In the genomic region with DNA sequence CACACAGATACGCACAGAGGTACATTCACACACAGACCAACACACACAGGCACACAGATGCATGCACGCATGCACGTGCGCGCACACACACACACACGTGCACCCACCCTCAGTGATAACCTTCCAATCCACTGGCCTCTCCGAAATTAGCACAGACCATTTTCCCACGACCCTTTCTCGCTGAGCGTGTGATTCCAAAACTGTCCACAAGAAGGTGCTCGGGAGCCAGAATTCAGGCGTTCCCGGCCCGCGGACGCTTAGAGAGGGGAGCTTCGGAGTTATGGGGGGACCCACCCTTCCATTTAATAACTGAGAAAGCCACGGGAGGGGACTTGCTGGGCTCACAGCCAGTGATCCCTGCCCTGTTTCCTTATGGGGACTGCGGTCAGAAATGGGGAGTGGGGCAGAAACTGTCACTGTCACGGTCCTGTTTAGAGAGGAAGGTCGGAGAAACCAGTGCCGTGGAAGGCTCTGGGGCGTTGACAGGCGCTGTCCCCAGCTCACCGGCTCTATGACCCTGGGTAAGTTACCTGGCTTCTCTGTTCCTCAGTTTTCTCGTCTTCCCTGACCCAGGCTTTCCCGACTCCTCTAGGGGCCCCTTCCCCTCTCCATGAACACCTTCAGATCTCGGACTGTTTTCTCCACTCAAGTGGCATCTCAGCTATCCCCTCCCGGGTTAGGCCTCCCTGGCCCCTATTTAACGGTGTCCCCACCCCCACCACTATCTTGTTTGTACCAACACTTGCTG, we compare ENCODE assay signal across 8 cellular contexts. TPM values are rescaled to one million over a fixed set of nuclear protein-coding genes. Genes with fewer than 3 reads are reported as not detected.
DNase-seq lines count a peak whose midpoint lies in the region; ATAC-seq and TF ChIP-seq lines count a peak whose summit lies in the region.

No MANE protein-coding gene starts in this region.

- H3K9me3 ChIP-seq in tibial nerve: no peaks in the 10 kb centered on the region

- no peak for TF ChIP-seq EP300 in tibial nerve (IDR thresholded peaks at IDR 0.05)

- in situ Hi-C loops in KBM-7 (cut with MboI; ENCODE audit: low pct_unique_long_range_greater_than_20kb, low sequenced_read_pairs): loop anchor here (25.0 kb wide), 1 partner anchor 409 kb away; no protein-coding TSS in a partner anchor

- H3K27ac ChIP-seq in tibial nerve: peak overlapping the region in 3 of 4 donors; percentile 62 to 76 (median 72)

- peak; percentile 54 for ATAC-seq in GM21529 (IDR thresholded peaks at IDR 0.05; ENCODE audit: unreplicated experiment)
- peak; percentile 82 for ATAC-seq in SK-N-SH treated with all-trans-retinoic acid at 6 μM for 48 hours

- TF ChIP-seq CTCF in tibial nerve (IDR thresholded peaks at IDR 0.05): peak; percentile 85 to 96 (median 88)

- peak; percentile 61 for DNase-seq in DMS79 treated with DMSO at 0.1 percent for 48 hours (lab: John Stamatoyannopoulos, UW)
- DNase-seq in KBM-7: peak; percentile 84
- DNase-seq in cardiac septum (ENCODE audit: low spot score): peak; percentile 82
- peak; percentile 58 for DNase-seq in pons (ENCODE audit: low spot score)
- DNase-seq in tibial nerve (ENCODE audit: low spot score in 2 of 2): peak; percentile 54 to 85

- H3K36me3 Mint-ChIP-seq in activated naive CD8-positive, alpha-beta T cell: no peaks in the 10 kb centered on the region

- H3K27me3 Mint-ChIP-seq in activated naive CD8-positive, alpha-beta T cell: no peaks in the 10 kb centered on the region

- H3K4me3 ChIP-seq in tibial nerve: peak overlapping the region; percentile 39 to 57 (median 54)

- intact Hi-C loops in cardiac septum (cut with DNase I): loop anchor here (2.0 to 5.0 kb wide), 4 partner anchors 114 to 429 kb away; no protein-coding TSS in a partner anchor

- no peak overlapping the region for H3K27ac Mint-ChIP-seq in activated naive CD8-positive, alpha-beta T cell

- H3K9me3 Mint-ChIP-seq in activated naive CD8-positive, alpha-beta T cell (ENCODE audit: low read depth): no peaks in the 10 kb centered on the region

- peaks cover 0 to 13% (median 6%) of the 10 kb centered on the region in 4 donors for H3K4me1 ChIP-seq in tibial nerve

- H3K4me1 Mint-ChIP-seq in activated naive CD8-positive, alpha-beta T cell (ENCODE audit: low read depth): peaks cover 18% of the 10 kb centered on the region

- 0 to 5% methylated on average over 24 to 30 of the region's 30 CpGs for WGBS in tibial nerve, 2 donors

- no peaks in the 10 kb centered on the region for H3K36me3 ChIP-seq in tibial nerve

- TF ChIP-seq POLR2A in tibial nerve (IDR thresholded peaks at IDR 0.05): no peak

- peak overlapping the region; percentile 93 for H3K4me3 Mint-ChIP-seq in activated naive CD8-positive, alpha-beta T cell

- H3K27me3 ChIP-seq in tibial nerve: no peaks in the 10 kb centered on the region

TF ChIP-seq in SK-N-SH treated with all-trans-retinoic acid at 6 μM for 48 hours, 23 proteins besides CTCF, POLR2A, EP300 and RAD21:
- 0 out of 2 replicates have a peak, but pooled peaks have one; percentile 20 for TF ChIP-seq ARNTL (CRISPR knock-in tag; IDR thresholded peaks at IDR 0.05; ENCODE audit: borderline replicate concordance, low read depth)
- TF ChIP-seq GLIS3 (CRISPR knock-in tag; IDR thresholded peaks at IDR 0.05): no peak
- TF ChIP-seq, protein P1, sequence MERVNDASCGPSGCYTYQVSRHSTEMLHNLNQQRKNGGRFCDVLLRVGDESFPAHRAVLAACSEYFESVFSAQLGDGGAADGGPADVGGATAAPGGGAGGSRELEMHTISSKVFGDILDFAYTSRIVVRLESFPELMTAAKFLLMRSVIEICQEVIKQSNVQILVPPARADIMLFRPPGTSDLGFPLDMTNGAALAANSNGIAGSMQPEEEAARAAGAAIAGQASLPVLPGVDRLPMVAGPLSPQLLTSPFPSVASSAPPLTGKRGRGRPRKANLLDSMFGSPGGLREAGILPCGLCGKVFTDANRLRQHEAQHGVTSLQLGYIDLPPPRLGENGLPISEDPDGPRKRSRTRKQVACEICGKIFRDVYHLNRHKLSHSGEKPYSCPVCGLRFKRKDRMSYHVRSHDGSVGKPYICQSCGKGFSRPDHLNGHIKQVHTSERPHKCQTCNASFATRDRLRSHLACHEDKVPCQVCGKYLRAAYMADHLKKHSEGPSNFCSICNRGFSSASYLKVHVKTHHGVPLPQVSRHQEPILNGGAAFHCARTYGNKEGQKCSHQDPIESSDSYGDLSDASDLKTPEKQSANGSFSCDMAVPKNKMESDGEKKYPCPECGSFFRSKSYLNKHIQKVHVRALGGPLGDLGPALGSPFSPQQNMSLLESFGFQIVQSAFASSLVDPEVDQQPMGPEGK (CRISPR knock-in tag; IDR thresholded peaks at IDR 0.05; ENCODE audit: borderline replicate concordance): no peak

RNA-seq across cellular contexts. Expression of a gene that starts 33.6 kb away (rescaled TPM):
- 7.5 TPM for total RNA-seq in cardiac septum
- total RNA-seq in tibial nerve: 10 to 100 TPM; 20.5 to 33.5 (median 27.2) TPM

Comparison
In these comparisons a context has a peak if more than half of its experiments do, and no peak if none do; other contexts are left out.
1. Peak in every context shown above with its lines: DNase-seq, ATAC-seq, H3K4me3 ChIP-seq and H3K27ac ChIP-seq.